Comparison of ENCODE assay signal across 8 cellular contexts in the genomic region with DNA sequence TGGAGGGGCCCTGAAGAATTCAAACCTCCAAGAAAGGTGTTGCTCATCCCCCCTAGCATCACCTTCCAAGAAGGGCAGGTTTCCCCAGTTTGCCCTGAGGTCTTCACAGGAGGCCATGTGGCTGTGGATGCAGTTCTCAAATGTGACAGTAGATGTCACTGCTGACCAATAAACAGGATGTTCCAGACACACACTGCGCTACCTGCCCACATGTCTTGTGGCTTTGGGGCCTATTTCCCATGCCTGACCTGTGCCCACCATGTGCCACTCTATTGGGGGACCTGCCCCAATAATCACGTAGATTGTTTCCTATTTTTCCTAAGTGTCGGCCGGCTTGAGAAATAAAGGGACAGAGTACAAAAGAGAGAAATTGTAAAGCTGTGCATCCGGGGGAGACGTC. TPM values are rescaled to one million over a fixed set of nuclear protein-coding genes. Genes with fewer than 3 reads are reported as not detected.
DNase-seq lines count a peak whose midpoint lies in the region; ATAC-seq and TF ChIP-seq lines count a peak whose summit lies in the region.

No MANE protein-coding gene starts in this region.

- TF ChIP-seq CTCF in C4-2B (conservative IDR thresholded peaks at IDR 0.05): peak; percentile 74
- peak; percentile 87 for TF ChIP-seq CTCF in WTC11 (IDR thresholded peaks at IDR 0.05)

- peak overlapping the region; percentile 95 for H3K27ac Mint-ChIP-seq in WTC11

- H3K4me1 Mint-ChIP-seq in WTC11: peaks cover 23% of the 10 kb centered on the region

- H3K36me3 Mint-ChIP-seq in WTC11: peaks cover 10% of the 10 kb centered on the region

- ATAC-seq in WTC11 (peak; percentile 75), GM21619 (IDR thresholded peaks at IDR 0.05; ENCODE audit: unreplicated experiment) (no peak), HG02938 (IDR thresholded peaks at IDR 0.05; ENCODE audit: unreplicated experiment) (no peak), HG02970 (IDR thresholded peaks at IDR 0.05; ENCODE audit: low FRiP score, unreplicated experiment) (no peak)

- no peak overlapping the region for H3K27ac ChIP-seq in C4-2B

- H3K27me3 Mint-ChIP-seq in WTC11 (ENCODE audit: low read depth): peaks cover 6% of the 10 kb centered on the region

- DNase-seq in HK-2 (ENCODE audit: unreplicated experiment) (peak; percentile 42), WTC11 (ENCODE audit: low spot score) (peak; percentile 79), glomerular endothelial cell (ENCODE audit: extremely low read depth, low read depth, low spot score) (peak; percentile 23), NCI-H2196 (lab: John Stamatoyannopoulos, UW; ENCODE audit: unreplicated experiment) (no peak)

- 0 out of 2 replicates have a peak overlapping the region, but pooled peaks have one; percentile 37 for H3K4me3 Mint-ChIP-seq in WTC11

- H3K9me3 Mint-ChIP-seq in WTC11: peaks cover 21% of the 10 kb centered on the region

- CTCF ChIA-PET in WTC11 (lab: Charles Lee): interaction anchor here (0.6 to 0.7 kb wide), 2 partner anchors 190 to 195 kb away, joined by 3 to 7 read pairs; no protein-coding TSS in a partner anchor

- POLR2A ChIA-PET in WTC11 (lab: Charles Lee): no interaction called here

TF ChIP-seq in WTC11, 78 proteins besides CTCF, POLR2A, EP300 and RAD21:
- TF ChIP-seq GTF2I (CRISPR knock-in tag; conservative IDR thresholded peaks at IDR 0.05): no peak
- TF ChIP-seq, protein P1, sequence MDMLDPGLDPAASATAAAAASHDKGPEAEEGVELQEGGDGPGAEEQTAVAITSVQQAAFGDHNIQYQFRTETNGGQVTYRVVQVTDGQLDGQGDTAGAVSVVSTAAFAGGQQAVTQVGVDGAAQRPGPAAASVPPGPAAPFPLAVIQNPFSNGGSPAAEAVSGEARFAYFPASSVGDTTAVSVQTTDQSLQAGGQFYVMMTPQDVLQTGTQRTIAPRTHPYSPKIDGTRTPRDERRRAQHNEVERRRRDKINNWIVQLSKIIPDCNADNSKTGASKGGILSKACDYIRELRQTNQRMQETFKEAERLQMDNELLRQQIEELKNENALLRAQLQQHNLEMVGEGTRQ (CRISPR knock-in tag; IDR thresholded peaks at IDR 0.05): peak; percentile 11; the same call in 1 of the 2 replicates
- TF ChIP-seq NR1H2 (CRISPR knock-in tag; IDR thresholded peaks at IDR 0.05): no peak
- TF ChIP-seq FOXK1 (CRISPR knock-in tag; IDR thresholded peaks at IDR 0.05): no peak
- TF ChIP-seq, protein P2, sequence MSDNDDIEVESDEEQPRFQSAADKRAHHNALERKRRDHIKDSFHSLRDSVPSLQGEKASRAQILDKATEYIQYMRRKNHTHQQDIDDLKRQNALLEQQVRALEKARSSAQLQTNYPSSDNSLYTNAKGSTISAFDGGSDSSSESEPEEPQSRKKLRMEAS (CRISPR knock-in tag; IDR thresholded peaks at IDR 0.05): peak; percentile 48; the same call in 1 of the 2 replicates

RNA-seq across cellular contexts. Expression of gene GSTT2, which starts 4.5 kb away (rescaled TPM):
- total RNA-seq in WTC11 (2021) (0.50 to 1.2 TPM (median 1.1 TPM) in 3 replicates), glomerular endothelial cell (0.41 TPM in 1 of 2 replicates, not detected in the other)

RNA-seq across cellular contexts. Expression of gene DDT, which starts 10.2 kb away (rescaled TPM):
- total RNA-seq in WTC11 (2021): 194 to 238 TPM (median 205 TPM) in 3 replicates
- total RNA-seq in glomerular endothelial cell: 94.8 and 116 TPM in 2 replicates

RNA-seq across cellular contexts. Expression of gene DDTL, which starts 17.7 kb away (rescaled TPM):
- total RNA-seq in WTC11 (2021) (3.6 to 5.8 TPM (median 3.6 TPM) in 3 replicates), glomerular endothelial cell (2.6 TPM in 1 of 2 replicates, not detected in the other)

RNA-seq across cellular contexts. Expression of gene GSTT4, which starts 20.8 kb away (rescaled TPM):
- total RNA-seq in WTC11 (2021) (not detected in 3 replicates), glomerular endothelial cell (not detected in 2 replicates)

RNA-seq across cellular contexts. Expression of gene GSTT2B, which starts 23.4 kb away (rescaled TPM):
- total RNA-seq in WTC11 (2021) (16.6 to 23.2 TPM (median 19.8 TPM) in 3 replicates), glomerular endothelial cell (3.0 and 20.1 TPM in 2 replicates)
